8 cellular contexts compared by ENCODE assay signal in the genomic region with DNA sequence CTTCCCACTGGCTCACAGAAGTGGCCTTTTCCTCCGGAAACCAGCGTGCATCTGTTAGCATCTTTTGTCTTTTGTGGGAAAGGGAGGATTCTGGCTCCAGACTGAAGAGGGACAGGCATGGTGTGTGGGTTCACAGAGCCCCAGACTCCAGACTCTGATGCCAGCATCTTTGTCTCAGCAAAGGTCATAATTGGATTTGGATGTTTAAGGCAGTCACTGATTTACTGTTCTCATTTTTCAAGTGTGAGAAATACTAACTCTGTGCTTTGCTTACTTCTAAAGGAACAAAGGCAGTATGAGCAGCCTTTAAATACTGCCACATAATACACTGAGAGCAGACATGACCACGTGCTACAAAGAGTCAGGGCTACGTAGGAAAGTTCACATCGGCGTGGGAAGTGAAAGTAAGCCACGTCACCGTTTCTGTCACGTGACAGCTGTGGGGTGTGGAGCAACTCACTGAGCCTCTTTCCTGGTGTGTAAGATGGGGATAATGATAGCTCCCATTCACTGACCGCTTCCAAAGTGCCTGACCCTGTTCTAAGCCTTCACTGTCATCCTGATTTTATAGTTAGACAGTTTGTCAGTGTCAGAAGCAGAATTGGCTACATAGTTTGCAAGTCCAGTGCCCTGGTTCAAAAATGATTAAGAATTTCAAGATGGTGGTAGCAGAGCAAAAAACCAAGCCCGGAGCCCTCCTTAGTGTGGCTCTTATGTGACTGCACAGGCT. TPM values are rescaled to one million over a fixed set of nuclear protein-coding genes. Genes with fewer than 3 reads are reported as not detected.
DNase-seq lines count a peak whose midpoint lies in the region; ATAC-seq and TF ChIP-seq lines count a peak whose summit lies in the region.

No MANE protein-coding gene starts in this region.

- H3K4me3 ChIP-seq in hepatocyte, result no peak overlapping the region
- peak overlapping the region in 4 of 8 donors; percentile 10 to 57 (median 14) for H3K4me3 ChIP-seq in spleen

- WGBS in hepatocyte (ENCODE audit: low lambda C conversion rate, missing lambda C conversion rate), result 61% methylated on average over 11 of the region's 11 CpGs
- 13 to 39% (median 18%) methylated on average over 11 of the region's 11 CpGs for WGBS in spleen, 5 donors

- H3K4me2 ChIP-seq in hepatocyte, result peak overlapping the region; percentile 46

- intact Hi-C loops in spleen (cut with DNase I; ENCODE audit: low total_unique reads), result loop anchor here (5.0 kb wide), 1 partner anchor 532 kb away; no protein-coding TSS in a partner anchor

- peak; percentile 54 for ATAC-seq in HG03432 (IDR thresholded peaks at IDR 0.05; ENCODE audit: unreplicated experiment)

- H3K27me3 ChIP-seq in hepatocyte (no peaks in the 10 kb centered on the region), spleen (replicated peaks in 1 of 7) (peaks cover 0 to 5% (median 0%) of the 10 kb centered on the region in 7 donors)

- peak in 1 of 3 donors; percentile 40 for TF ChIP-seq POLR2A in spleen (IDR thresholded peaks at IDR 0.05)

- peak overlapping the region; percentile 43 for H2AFZ ChIP-seq in hepatocyte

- TF ChIP-seq CTCF in hepatocyte (IDR thresholded peaks at IDR 0.05; ENCODE audit: poor library complexity) (no peak), spleen (IDR thresholded peaks at IDR 0.05 in 8 of 11, conservative IDR thresholded peaks at IDR 0.05 in 3 of 11) (no peak)

- H3K27ac ChIP-seq in angular gyrus (ENCODE audit: low read depth, low read length) (peak overlapping the region; percentile 51), hepatocyte (peak overlapping the region; percentile 83), spleen (peak overlapping the region; percentile 81 to 96 (median 90))

- no peaks in the 10 kb centered on the region for H3K9me3 ChIP-seq in hepatocyte (ENCODE audit: low read depth)
- no peaks in the 10 kb centered on the region for H3K9me3 ChIP-seq in spleen

- no peaks in the 10 kb centered on the region for H3K36me3 ChIP-seq in hepatocyte (replicated peaks; ENCODE audit: insufficient read depth, low read depth)
- H3K36me3 ChIP-seq in spleen, result no peaks in the 10 kb centered on the region

- POLR2A ChIA-PET in HEK293T (lab: Yijun Ruan, JAX), result interaction anchor here (1.4 kb wide), 1 partner anchor 26 kb away, joined by 4 read pairs; no protein-coding TSS in a partner anchor

- no peaks in the 10 kb centered on the region for H3K79me2 ChIP-seq in hepatocyte

- peak; percentile 25 for DNase-seq in DMS153 (lab: John Stamatoyannopoulos, UW)
- no peak for DNase-seq in DMS153 treated with DMSO at 0.1 percent for 48 hours (lab: John Stamatoyannopoulos, UW; ENCODE audit: unreplicated experiment)
- DNase-seq in T-helper 1 cell, result peak; percentile 55 to 93 (median 73)
- DNase-seq in hepatocyte (ENCODE audit: low spot score), result peak; percentile 72
- peak; percentile 94 for DNase-seq in spleen
- DNase-seq in HEK293T (ENCODE audit: extremely low spot score), result no peak

- H4K20me1 ChIP-seq in hepatocyte (ENCODE audit: insufficient read depth, poor library complexity, severe bottlenecking), result no peaks in the 10 kb centered on the region

- CTCF ChIA-PET in HEK293T (lab: Yijun Ruan, JAX), result interaction anchor here (1.2 to 1.4 kb wide), 2 partner anchors 20 to 538 kb away, joined by 4 read pairs; no protein-coding TSS in a partner anchor

- H3K9me2 ChIP-seq in hepatocyte (replicated peaks; ENCODE audit: insufficient read depth), result no peaks in the 10 kb centered on the region

- H3K4me1 ChIP-seq in hepatocyte (ENCODE audit: insufficient read depth) (peaks cover 31% of the 10 kb centered on the region), spleen (peaks cover 38 to 90% (median 69%) of the 10 kb centered on the region in 6 donors)

TF ChIP-seq in HEK293T, 16 proteins besides CTCF, POLR2A, EP300 and RAD21:
- TF ChIP-seq CTBP1 (IDR thresholded peaks at IDR 0.05; ENCODE audit: borderline replicate concordance), result no peak
TF ChIP-seq in HEK293T: peak in this region for 0.

RNA-seq across cellular contexts. Expression of gene TMSB4X, which starts 24.8 kb away (rescaled TPM):
- total RNA-seq in hepatocyte (6,141 and 6,242 TPM in 2 replicates), spleen (over 10,000 TPM in 3 of 7 donors, 1,000 to 10,000 TPM in 4; 6,343 to 12,135 (median 6,919) TPM)
- polyA plus RNA-seq in hepatocyte (9,038 and 9,758 TPM in 2 replicates), spleen (over 10,000 TPM; 14,844 to 19,174 (median 17,521) TPM)

RNA-seq across cellular contexts. Expression of gene TLR8, which starts 43.7 kb away (rescaled TPM):
- 0.07 and 0.08 TPM in 2 replicates for total RNA-seq in hepatocyte
- polyA plus RNA-seq in hepatocyte, result not detected in 2 replicates
- total RNA-seq in spleen, result 10 to 100 TPM; 19.9 to 76.5 (median 35.7) TPM
- polyA plus RNA-seq in spleen, result 1 to 10 TPM; 1.1 to 3.5 (median 1.5) TPM

Comparison
In these comparisons a context has a peak if more than half of its experiments do, and no peak if none do; other contexts are left out.
1. DNase-seq: peak in DMS153 (single experiment), T-helper 1 cell (5 of 5), hepatocyte (single experiment) and spleen (single experiment); none in DMS153 treated with DMSO at 0.1 percent for 48 hours (single experiment) and HEK293T (single experiment).
2. RNA of gene TLR8, which starts 43.7 kb away (total RNA-seq): 19.9 to 76.5 TPM in spleen; 0.07 to 0.08 TPM in hepatocyte; every median in the first group is over 10 times any median in the second.
3. Peak in every context shown above with its lines, with median percentiles within 50 percentile points of each other: H3K27ac ChIP-seq.